ENCODE assay signal across 22 cellular contexts in genomic region chr1:169250022-169250421, GRCh38.
DNase-seq lines count a peak whose midpoint lies in the region; ATAC-seq, FAIRE-seq and TF ChIP-seq lines count a peak whose summit lies in the region.
"Had no signal": no experiment of that assay in that cellular context is flagged by ENCODE, and none has a peak within 500 bp of the region (broad histone marks: within the 10 kb centered on the region; RNA-seq: fewer than 3 reads in every experiment).

No MANE protein-coding gene starts in this region.

- TF ChIP-seq EP300 in HepG2 (IDR thresholded peaks at IDR 0.05; ENCODE audit: low read depth in 2 of 2, low read length in 2 of 2) (no peak), HepG2 (CRISPR knock-in tag; IDR thresholded peaks at IDR 0.05; ENCODE audit: borderline replicate concordance) (no peak)

- intact Hi-C loops in HepG2 (cut with micrococcal nuclease; ENCODE audit: unreplicated experiment), result loop anchor here (5.0 kb wide), 1 partner anchor 103 kb away; no protein-coding TSS in a partner anchor
- intact Hi-C loops in CD4-positive, alpha-beta T cell (cut with DNase I, micrococcal nuclease), result no loop called here

- H3K9me3 Mint-ChIP-seq in endothelial cell (ENCODE audit: unreplicated experiment), result no peaks in the 10 kb centered on the region
- H3K9me3 Mint-ChIP-seq in CD4-positive, alpha-beta T cell, result no peaks in the 10 kb centered on the region
- H3K9me3 Mint-ChIP-seq: activated CD4-positive, alpha-beta T cell treated with anti-CD3 and anti-CD28 coated beads, Interleukin-2, amount 10 ng/mL, durations not matched to agents 24 days and 14 days; activated naive CD8-positive, alpha-beta T cell treated with anti-CD3 and anti-CD28 coated beads for 36 hours; activated T-helper 17 cell treated with anti-CD3 and anti-CD28 coated beads, Interleukin-2, amount 50 U/mL, for 72 hours; dendritic cell treated with granulocyte-macrophage colony-stimulating factor and Interleukin-4, amounts not matched to agents 40 ng/mL and 50 ng/mL, for 4 days; natural killer cell had no signal

- peaks cover 10% of the 10 kb centered on the region for H3K4me1 Mint-ChIP-seq in endothelial cell (ENCODE audit: unreplicated experiment)
- no peaks in the 10 kb centered on the region for H3K4me1 Mint-ChIP-seq in CD4-positive, alpha-beta T cell (ENCODE audit: low read depth)
- H3K4me1 Mint-ChIP-seq: activated CD4-positive, alpha-beta T cell treated with anti-CD3 and anti-CD28 coated beads, Interleukin-2, amount 10 ng/mL, durations not matched to agents 24 days and 14 days; activated naive CD8-positive, alpha-beta T cell treated with anti-CD3 and anti-CD28 coated beads for 36 hours; activated T-helper 17 cell treated with anti-CD3 and anti-CD28 coated beads, Interleukin-2, amount 50 U/mL, for 72 hours; natural killer cell had no signal

- H3K27ac Mint-ChIP-seq in endothelial cell (ENCODE audit: unreplicated experiment), result peak overlapping the region; percentile 6
- no peak overlapping the region for H3K27ac Mint-ChIP-seq in CD4-positive, alpha-beta T cell
- H3K27ac Mint-ChIP-seq: activated CD4-positive, alpha-beta T cell treated with anti-CD3 and anti-CD28 coated beads, Interleukin-2, amount 10 ng/mL, durations not matched to agents 24 days and 14 days; activated naive CD8-positive, alpha-beta T cell treated with anti-CD3 and anti-CD28 coated beads for 36 hours; activated T-helper 17 cell treated with anti-CD3 and anti-CD28 coated beads, Interleukin-2, amount 50 U/mL, for 72 hours; dendritic cell treated with granulocyte-macrophage colony-stimulating factor and Interleukin-4, amounts not matched to agents 40 ng/mL and 50 ng/mL, for 4 days; mesothelial cell of epicardium; natural killer cell had no signal

- TF ChIP-seq CTCF in endothelial cell (IDR thresholded peaks at IDR 0.05; ENCODE audit: unreplicated experiment) (no peak), HepG2 (CRISPR knock-in tag; IDR thresholded peaks at IDR 0.05) (no peak)
- no peak for TF ChIP-seq CTCF in CD4-positive, alpha-beta T cell (IDR thresholded peaks at IDR 0.05)

- H3K4me3 ChIP-seq in HepG2 (replicated peaks in 1 of 3; ENCODE audit: insufficient read depth in 1 of 3, low read depth in 2 of 3, low read length in 3 of 3), result no peak overlapping the region
- H3K4me3 ChIP-seq: tibial artery had no signal

- TF ChIP-seq RAD21 in HepG2 (CRISPR knock-in tag; IDR thresholded peaks at IDR 0.05), result no peak

- H3K79me2 ChIP-seq in HepG2 (ENCODE audit: insufficient read depth, low read length), result no peaks in the 10 kb centered on the region

- H3K27me3 ChIP-seq in HepG2 (ENCODE audit: control insufficient read depth in 1 of 2, insufficient read depth in 2 of 2, low read length in 2 of 2), result no peaks in the 10 kb centered on the region
- no peaks in the 10 kb centered on the region for H3K27me3 ChIP-seq in CD4-positive, alpha-beta T cell (ENCODE audit: control insufficient read depth, insufficient read depth, low read length)
- H3K27me3 ChIP-seq: tibial artery had no signal

- CTCF ChIA-PET in HepG2 (lab: Yijun Ruan, JAX; ENCODE audit: low intra/inter-chr PET ratio, low total read pairs), result no interaction called here
- CTCF ChIA-PET in CD4-positive, alpha-beta T cell (lab: Charles Lee), result no interaction called here

- no peak for FAIRE-seq in HepG2 (lab: Jason Lieb, UNC)

- in situ Hi-C loops in HepG2 (cut with HindIII; ENCODE audit: extremely low pct_ligation_motif_present, low pct_unique_long_range_greater_than_20kb), result no loop called here

- peak overlapping the region; percentile 4 for H3K27ac ChIP-seq in HepG2 (ENCODE audit: extremely low read length, insufficient read depth, low read length)
- no peak overlapping the region for H3K27ac ChIP-seq in CD4-positive, alpha-beta T cell (ENCODE audit: low read depth, low read length)
- H3K27ac ChIP-seq: tibial artery had no signal

- DNase-seq in EL (peak; percentile 53), NCI-H226 (peak; percentile 42), endothelial cell (ENCODE audit: low spot score) (no peak), HepG2 (ENCODE audit: low spot score) (no peak)
- no peak for DNase-seq in CD4-positive, alpha-beta T cell
- DNase-seq: activated CD4-positive, alpha-beta T cell treated with anti-CD3 and anti-CD28 coated beads, Interleukin-2, amount 10 ng/mL, durations not matched to agents 24 days and 14 days; activated naive CD8-positive, alpha-beta T cell treated with anti-CD3 and anti-CD28 coated beads for 36 hours; KG1; natural killer cell; NCI-H187 treated with DMSO at 0.1 percent for 48 hours; NCI-H2227 treated with DMSO at 0.1 percent for 48 hours; PC-3; posterior cingulate gyrus; SIG-M5; stimulated activated naive CD8-positive, alpha-beta T cell treated with anti-CD3 and anti-CD28 coated beads, Interleukin-15, Interleukin-2, amounts not matched to agents 100 U/mL and 50 U/mL, for 24 hours; tibial artery had no signal

- POLR2A ChIA-PET in HepG2 (lab: Yijun Ruan, JAX), result no interaction called here
- POLR2A ChIA-PET in CD4-positive, alpha-beta T cell (lab: Charles Lee), result no interaction called here

- H3K27me3 Mint-ChIP-seq in endothelial cell (ENCODE audit: unreplicated experiment), result peaks cover under 1% of the 10 kb centered on the region
- no peaks in the 10 kb centered on the region for H3K27me3 Mint-ChIP-seq in CD4-positive, alpha-beta T cell
- H3K27me3 Mint-ChIP-seq: activated CD4-positive, alpha-beta T cell treated with anti-CD3 and anti-CD28 coated beads, Interleukin-2, amount 10 ng/mL, durations not matched to agents 24 days and 14 days; activated naive CD8-positive, alpha-beta T cell treated with anti-CD3 and anti-CD28 coated beads for 36 hours; activated T-helper 17 cell treated with anti-CD3 and anti-CD28 coated beads, Interleukin-2, amount 50 U/mL, for 72 hours; dendritic cell treated with granulocyte-macrophage colony-stimulating factor and Interleukin-4, amounts not matched to agents 40 ng/mL and 50 ng/mL, for 4 days had no signal

- H3K36me3 ChIP-seq in HepG2 (replicated peaks in 1 of 2; ENCODE audit: control insufficient read depth in 1 of 2, insufficient read depth in 2 of 2, low read length in 2 of 2), result no peaks in the 10 kb centered on the region
- H3K36me3 ChIP-seq: tibial artery had no signal

- no TSS peak for BruUV-seq in HepG2 (replicated peaks; lab: Mats Ljungman, UMichigan)

- no peak for TF ChIP-seq POLR2A in HepG2 (IDR thresholded peaks at IDR 0.05; ENCODE audit: insufficient read depth in 1 of 2, low read depth in 2 of 2, low read length in 2 of 2)

- no peaks in the 10 kb centered on the region for H3K36me3 Mint-ChIP-seq in endothelial cell (ENCODE audit: low read depth, unreplicated experiment)
- H3K36me3 Mint-ChIP-seq in CD4-positive, alpha-beta T cell (ENCODE audit: low read depth), result no peaks in the 10 kb centered on the region
- H3K36me3 Mint-ChIP-seq: activated naive CD8-positive, alpha-beta T cell treated with anti-CD3 and anti-CD28 coated beads for 36 hours; mesothelial cell of epicardium; natural killer cell had no signal

- peak overlapping the region; percentile 21; the same call in 1 of the 2 replicates for H3K4me2 ChIP-seq in HepG2 (ENCODE audit: low read depth, low read length)

- no peak overlapping the region for H3K4me3 Mint-ChIP-seq in endothelial cell (ENCODE audit: unreplicated experiment)
- H3K4me3 Mint-ChIP-seq in CD4-positive, alpha-beta T cell, result no peak overlapping the region
- H3K4me3 Mint-ChIP-seq: activated CD4-positive, alpha-beta T cell treated with anti-CD3 and anti-CD28 coated beads, Interleukin-2, amount 10 ng/mL, durations not matched to agents 24 days and 14 days; activated naive CD8-positive, alpha-beta T cell treated with anti-CD3 and anti-CD28 coated beads for 36 hours; activated T-helper 17 cell treated with anti-CD3 and anti-CD28 coated beads, Interleukin-2, amount 50 U/mL, for 72 hours; dendritic cell treated with granulocyte-macrophage colony-stimulating factor and Interleukin-4, amounts not matched to agents 40 ng/mL and 50 ng/mL, for 4 days; mesothelial cell of epicardium; natural killer cell had no signal

- H3K9me3 ChIP-seq in HepG2 (ENCODE audit: low read length), result no peaks in the 10 kb centered on the region
- H3K9me3 ChIP-seq in CD4-positive, alpha-beta T cell (ENCODE audit: control insufficient read depth, low read length), result no peaks in the 10 kb centered on the region
- H3K9me3 ChIP-seq: tibial artery had no signal

- H4K20me1 ChIP-seq in HepG2 (ENCODE audit: insufficient read depth, low read length), result no peaks in the 10 kb centered on the region

- peaks cover 19% of the 10 kb centered on the region for H3K4me1 ChIP-seq in HepG2 (ENCODE audit: insufficient read depth, low read length)
- H3K4me1 ChIP-seq: tibial artery had no signal

- no peak overlapping the region for H2AFZ ChIP-seq in HepG2 (ENCODE audit: low read length)

- H3K9ac ChIP-seq in HepG2 (ENCODE audit: insufficient read depth, low read depth, low read length), result no peak overlapping the region

- ATAC-seq in HepG2, result no peak
- no peak for ATAC-seq in CD4-positive, alpha-beta T cell (ENCODE audit: poor library complexity)
- no peak for ATAC-seq in HG03439 (IDR thresholded peaks at IDR 0.05; ENCODE audit: unreplicated experiment)
- no peak for ATAC-seq in GM21825 (IDR thresholded peaks at IDR 0.05; ENCODE audit: unreplicated experiment)
- ATAC-seq in HG02885 (IDR thresholded peaks at IDR 0.05; ENCODE audit: poor library complexity, unreplicated experiment), result no peak
- ATAC-seq: activated T-helper 17 cell treated with anti-CD3 and anti-CD28 coated beads, Interleukin-2, amount 50 U/mL, for 72 hours; natural killer cell; PC-3; stimulated activated naive CD8-positive, alpha-beta T cell treated with anti-CD3 and anti-CD28 coated beads, Interleukin-15, Interleukin-2, amounts not matched to agents 100 U/mL and 50 U/mL, for 24 hours had no signal

- WGBS in HepG2 (ENCODE audit: low lambda C conversion rate), result 94% methylated on average over 2 of the region's 2 CpGs

TF ChIP-seq in HepG2, 621 proteins besides CTCF, POLR2A, EP300 and RAD21 (continues in another document):
- TF ChIP-seq NR2F6 (IDR thresholded peaks at IDR 0.05), result no peak
- TF ChIP-seq NR2F6 (CRISPR knock-in tag; IDR thresholded peaks at IDR 0.05), result no peak
- TF ChIP-seq CSRNP1 (CRISPR knock-in tag; IDR thresholded peaks at IDR 0.05), result no peak
- no peak for TF ChIP-seq MAZ (IDR thresholded peaks at IDR 0.05; ENCODE audit: borderline replicate concordance, low read depth, low read length)
- TF ChIP-seq MAZ (CRISPR knock-in tag; IDR thresholded peaks at IDR 0.05; ENCODE audit: low read depth), result no peak

Comparison
In these comparisons a context has a peak if more than half of its experiments do, and no peak if none do; other contexts are left out.
1. DNase-seq: peak in EL (single experiment) and NCI-H226 (single experiment); none in endothelial cell (single experiment), HepG2 (single experiment) and CD4-positive, alpha-beta T cell (0 of 10).